ENCODE assay signal across 1 cellular context in the genomic region with DNA sequence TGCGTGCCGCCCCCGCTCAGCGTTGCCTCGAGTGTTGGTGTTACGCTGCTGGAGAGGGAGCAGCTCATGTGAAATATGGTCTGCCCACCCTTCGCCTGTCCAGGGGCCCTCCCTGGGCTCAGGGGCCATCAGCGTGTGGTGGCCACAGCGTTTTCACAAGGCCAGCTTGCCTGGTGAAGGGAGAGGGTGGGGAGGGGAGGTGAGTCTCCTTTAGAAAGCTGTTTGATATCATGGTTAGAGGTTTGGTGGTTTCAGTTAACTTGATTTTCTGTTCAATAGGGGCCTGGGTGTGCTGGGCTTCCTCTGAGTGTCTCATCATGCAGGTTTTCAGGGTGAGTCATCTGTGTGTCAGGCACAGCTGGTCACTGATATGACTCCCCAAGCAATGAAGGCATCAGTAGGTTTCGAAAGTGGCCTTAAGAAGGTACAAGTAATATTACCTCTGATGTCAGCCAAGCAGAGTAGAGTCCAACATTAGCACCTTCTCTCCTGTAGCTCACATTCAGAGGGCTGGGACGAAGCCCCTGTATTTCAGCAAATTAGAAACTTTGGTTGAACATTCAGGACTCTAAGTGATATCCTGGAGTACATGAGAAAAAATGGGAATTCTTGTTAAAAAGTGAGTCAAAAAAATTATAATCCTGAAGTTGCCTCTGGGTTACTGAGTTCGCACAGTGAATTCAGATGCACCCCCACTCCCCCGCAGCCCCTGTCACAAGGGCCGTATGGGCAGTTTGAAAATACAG.
TF ChIP-seq lines count a peak whose summit lies in the region.

No MANE protein-coding gene starts in this region.

TF ChIP-seq in K562, 482 proteins besides CTCF, POLR2A, EP300 and RAD21 (continued from another document and continues in another):
- TF ChIP-seq, protein P1, sequence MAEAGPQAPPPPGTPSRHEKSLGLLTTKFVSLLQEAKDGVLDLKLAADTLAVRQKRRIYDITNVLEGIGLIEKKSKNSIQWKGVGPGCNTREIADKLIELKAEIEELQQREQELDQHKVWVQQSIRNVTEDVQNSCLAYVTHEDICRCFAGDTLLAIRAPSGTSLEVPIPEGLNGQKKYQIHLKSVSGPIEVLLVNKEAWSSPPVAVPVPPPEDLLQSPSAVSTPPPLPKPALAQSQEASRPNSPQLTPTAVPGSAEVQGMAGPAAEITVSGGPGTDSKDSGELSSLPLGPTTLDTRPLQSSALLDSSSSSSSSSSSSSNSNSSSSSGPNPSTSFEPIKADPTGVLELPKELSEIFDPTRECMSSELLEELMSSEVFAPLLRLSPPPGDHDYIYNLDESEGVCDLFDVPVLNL (CRISPR knock-in tag; IDR thresholded peaks at IDR 0.05; ENCODE audit: low read depth) = no peak
- no peak for TF ChIP-seq U2AF1 (optimal IDR thresholded peaks at IDR 0.05; ENCODE audit: low read depth, low read length)
- TF ChIP-seq, protein P2, sequence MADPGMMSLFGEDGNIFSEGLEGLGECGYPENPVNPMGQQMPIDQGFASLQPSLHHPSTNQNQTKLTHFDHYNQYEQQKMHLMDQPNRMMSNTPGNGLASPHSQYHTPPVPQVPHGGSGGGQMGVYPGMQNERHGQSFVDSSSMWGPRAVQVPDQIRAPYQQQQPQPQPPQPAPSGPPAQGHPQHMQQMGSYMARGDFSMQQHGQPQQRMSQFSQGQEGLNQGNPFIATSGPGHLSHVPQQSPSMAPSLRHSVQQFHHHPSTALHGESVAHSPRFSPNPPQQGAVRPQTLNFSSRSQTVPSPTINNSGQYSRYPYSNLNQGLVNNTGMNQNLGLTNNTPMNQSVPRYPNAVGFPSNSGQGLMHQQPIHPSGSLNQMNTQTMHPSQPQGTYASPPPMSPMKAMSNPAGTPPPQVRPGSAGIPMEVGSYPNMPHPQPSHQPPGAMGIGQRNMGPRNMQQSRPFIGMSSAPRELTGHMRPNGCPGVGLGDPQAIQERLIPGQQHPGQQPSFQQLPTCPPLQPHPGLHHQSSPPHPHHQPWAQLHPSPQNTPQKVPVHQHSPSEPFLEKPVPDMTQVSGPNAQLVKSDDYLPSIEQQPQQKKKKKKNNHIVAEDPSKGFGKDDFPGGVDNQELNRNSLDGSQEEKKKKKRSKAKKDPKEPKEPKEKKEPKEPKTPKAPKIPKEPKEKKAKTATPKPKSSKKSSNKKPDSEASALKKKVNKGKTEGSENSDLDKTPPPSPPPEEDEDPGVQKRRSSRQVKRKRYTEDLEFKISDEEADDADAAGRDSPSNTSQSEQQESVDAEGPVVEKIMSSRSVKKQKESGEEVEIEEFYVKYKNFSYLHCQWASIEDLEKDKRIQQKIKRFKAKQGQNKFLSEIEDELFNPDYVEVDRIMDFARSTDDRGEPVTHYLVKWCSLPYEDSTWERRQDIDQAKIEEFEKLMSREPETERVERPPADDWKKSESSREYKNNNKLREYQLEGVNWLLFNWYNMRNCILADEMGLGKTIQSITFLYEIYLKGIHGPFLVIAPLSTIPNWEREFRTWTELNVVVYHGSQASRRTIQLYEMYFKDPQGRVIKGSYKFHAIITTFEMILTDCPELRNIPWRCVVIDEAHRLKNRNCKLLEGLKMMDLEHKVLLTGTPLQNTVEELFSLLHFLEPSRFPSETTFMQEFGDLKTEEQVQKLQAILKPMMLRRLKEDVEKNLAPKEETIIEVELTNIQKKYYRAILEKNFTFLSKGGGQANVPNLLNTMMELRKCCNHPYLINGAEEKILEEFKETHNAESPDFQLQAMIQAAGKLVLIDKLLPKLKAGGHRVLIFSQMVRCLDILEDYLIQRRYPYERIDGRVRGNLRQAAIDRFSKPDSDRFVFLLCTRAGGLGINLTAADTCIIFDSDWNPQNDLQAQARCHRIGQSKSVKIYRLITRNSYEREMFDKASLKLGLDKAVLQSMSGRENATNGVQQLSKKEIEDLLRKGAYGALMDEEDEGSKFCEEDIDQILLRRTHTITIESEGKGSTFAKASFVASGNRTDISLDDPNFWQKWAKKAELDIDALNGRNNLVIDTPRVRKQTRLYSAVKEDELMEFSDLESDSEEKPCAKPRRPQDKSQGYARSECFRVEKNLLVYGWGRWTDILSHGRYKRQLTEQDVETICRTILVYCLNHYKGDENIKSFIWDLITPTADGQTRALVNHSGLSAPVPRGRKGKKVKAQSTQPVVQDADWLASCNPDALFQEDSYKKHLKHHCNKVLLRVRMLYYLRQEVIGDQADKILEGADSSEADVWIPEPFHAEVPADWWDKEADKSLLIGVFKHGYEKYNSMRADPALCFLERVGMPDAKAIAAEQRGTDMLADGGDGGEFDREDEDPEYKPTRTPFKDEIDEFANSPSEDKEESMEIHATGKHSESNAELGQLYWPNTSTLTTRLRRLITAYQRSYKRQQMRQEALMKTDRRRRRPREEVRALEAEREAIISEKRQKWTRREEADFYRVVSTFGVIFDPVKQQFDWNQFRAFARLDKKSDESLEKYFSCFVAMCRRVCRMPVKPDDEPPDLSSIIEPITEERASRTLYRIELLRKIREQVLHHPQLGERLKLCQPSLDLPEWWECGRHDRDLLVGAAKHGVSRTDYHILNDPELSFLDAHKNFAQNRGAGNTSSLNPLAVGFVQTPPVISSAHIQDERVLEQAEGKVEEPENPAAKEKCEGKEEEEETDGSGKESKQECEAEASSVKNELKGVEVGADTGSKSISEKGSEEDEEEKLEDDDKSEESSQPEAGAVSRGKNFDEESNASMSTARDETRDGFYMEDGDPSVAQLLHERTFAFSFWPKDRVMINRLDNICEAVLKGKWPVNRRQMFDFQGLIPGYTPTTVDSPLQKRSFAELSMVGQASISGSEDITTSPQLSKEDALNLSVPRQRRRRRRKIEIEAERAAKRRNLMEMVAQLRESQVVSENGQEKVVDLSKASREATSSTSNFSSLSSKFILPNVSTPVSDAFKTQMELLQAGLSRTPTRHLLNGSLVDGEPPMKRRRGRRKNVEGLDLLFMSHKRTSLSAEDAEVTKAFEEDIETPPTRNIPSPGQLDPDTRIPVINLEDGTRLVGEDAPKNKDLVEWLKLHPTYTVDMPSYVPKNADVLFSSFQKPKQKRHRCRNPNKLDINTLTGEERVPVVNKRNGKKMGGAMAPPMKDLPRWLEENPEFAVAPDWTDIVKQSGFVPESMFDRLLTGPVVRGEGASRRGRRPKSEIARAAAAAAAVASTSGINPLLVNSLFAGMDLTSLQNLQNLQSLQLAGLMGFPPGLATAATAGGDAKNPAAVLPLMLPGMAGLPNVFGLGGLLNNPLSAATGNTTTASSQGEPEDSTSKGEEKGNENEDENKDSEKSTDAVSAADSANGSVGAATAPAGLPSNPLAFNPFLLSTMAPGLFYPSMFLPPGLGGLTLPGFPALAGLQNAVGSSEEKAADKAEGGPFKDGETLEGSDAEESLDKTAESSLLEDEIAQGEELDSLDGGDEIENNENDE (IDR thresholded peaks at IDR 0.05; ENCODE audit: low read depth, low read length) = no peak
- TF ChIP-seq ZFP1 (CRISPR knock-in tag; IDR thresholded peaks at IDR 0.05) = no peak
- no peak for TF ChIP-seq FIP1L1 (IDR thresholded peaks at IDR 0.05; ENCODE audit: low read depth, low read length, poor library complexity, severe bottlenecking)
- TF ChIP-seq ZNF583 (CRISPR knock-in tag; IDR thresholded peaks at IDR 0.05) = no peak
- TF ChIP-seq, protein P3, sequence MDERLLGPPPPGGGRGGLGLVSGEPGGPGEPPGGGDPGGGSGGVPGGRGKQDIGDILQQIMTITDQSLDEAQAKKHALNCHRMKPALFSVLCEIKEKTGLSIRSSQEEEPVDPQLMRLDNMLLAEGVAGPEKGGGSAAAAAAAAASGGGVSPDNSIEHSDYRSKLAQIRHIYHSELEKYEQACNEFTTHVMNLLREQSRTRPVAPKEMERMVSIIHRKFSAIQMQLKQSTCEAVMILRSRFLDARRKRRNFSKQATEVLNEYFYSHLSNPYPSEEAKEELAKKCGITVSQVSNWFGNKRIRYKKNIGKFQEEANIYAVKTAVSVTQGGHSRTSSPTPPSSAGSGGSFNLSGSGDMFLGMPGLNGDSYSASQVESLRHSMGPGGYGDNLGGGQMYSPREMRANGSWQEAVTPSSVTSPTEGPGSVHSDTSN (CRISPR knock-in tag; IDR thresholded peaks at IDR 0.05; ENCODE audit: low read depth) = no peak
- TF ChIP-seq, protein P3 (tag; conservative IDR thresholded peaks at IDR 0.05; ENCODE audit: low read depth) = no peak
- no peak for TF ChIP-seq SREBF1 (IDR thresholded peaks at IDR 0.05; ENCODE audit: borderline replicate concordance, low read depth, low read length)
- TF ChIP-seq, protein P4, sequence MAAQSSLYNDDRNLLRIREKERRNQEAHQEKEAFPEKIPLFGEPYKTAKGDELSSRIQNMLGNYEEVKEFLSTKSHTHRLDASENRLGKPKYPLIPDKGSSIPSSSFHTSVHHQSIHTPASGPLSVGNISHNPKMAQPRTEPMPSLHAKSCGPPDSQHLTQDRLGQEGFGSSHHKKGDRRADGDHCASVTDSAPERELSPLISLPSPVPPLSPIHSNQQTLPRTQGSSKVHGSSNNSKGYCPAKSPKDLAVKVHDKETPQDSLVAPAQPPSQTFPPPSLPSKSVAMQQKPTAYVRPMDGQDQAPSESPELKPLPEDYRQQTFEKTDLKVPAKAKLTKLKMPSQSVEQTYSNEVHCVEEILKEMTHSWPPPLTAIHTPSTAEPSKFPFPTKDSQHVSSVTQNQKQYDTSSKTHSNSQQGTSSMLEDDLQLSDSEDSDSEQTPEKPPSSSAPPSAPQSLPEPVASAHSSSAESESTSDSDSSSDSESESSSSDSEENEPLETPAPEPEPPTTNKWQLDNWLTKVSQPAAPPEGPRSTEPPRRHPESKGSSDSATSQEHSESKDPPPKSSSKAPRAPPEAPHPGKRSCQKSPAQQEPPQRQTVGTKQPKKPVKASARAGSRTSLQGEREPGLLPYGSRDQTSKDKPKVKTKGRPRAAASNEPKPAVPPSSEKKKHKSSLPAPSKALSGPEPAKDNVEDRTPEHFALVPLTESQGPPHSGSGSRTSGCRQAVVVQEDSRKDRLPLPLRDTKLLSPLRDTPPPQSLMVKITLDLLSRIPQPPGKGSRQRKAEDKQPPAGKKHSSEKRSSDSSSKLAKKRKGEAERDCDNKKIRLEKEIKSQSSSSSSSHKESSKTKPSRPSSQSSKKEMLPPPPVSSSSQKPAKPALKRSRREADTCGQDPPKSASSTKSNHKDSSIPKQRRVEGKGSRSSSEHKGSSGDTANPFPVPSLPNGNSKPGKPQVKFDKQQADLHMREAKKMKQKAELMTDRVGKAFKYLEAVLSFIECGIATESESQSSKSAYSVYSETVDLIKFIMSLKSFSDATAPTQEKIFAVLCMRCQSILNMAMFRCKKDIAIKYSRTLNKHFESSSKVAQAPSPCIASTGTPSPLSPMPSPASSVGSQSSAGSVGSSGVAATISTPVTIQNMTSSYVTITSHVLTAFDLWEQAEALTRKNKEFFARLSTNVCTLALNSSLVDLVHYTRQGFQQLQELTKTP (IDR thresholded peaks at IDR 0.05; ENCODE audit: low read depth in 1 of 2, partially characterized antibody in 2 of 2) = peak in 1 of 2 experiments; percentile 21
- TF ChIP-seq, protein P5, sequence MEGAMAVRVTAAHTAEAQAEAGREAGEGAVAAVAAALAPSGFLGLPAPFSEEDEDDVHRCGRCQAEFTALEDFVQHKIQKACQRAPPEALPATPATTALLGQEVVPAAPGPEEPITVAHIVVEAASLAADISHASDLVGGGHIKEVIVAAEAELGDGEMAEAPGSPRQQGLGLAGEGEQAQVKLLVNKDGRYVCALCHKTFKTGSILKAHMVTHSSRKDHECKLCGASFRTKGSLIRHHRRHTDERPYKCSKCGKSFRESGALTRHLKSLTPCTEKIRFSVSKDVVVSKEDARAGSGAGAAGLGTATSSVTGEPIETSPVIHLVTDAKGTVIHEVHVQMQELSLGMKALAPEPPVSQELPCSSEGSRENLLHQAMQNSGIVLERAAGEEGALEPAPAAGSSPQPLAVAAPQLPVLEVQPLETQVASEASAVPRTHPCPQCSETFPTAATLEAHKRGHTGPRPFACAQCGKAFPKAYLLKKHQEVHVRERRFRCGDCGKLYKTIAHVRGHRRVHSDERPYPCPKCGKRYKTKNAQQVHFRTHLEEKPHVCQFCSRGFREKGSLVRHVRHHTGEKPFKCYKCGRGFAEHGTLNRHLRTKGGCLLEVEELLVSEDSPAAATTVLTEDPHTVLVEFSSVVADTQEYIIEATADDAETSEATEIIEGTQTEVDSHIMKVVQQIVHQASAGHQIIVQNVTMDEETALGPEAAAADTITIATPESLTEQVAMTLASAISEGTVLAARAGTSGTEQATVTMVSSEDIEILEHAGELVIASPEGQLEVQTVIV (CRISPR knock-in tag; IDR thresholded peaks at IDR 0.05; ENCODE audit: borderline replicate concordance) = no peak
- no peak for TF ChIP-seq KAT8 (IDR thresholded peaks at IDR 0.05; ENCODE audit: low read depth)
- TF ChIP-seq NR3C1 (CRISPR knock-in tag; IDR thresholded peaks at IDR 0.05) = no peak
- TF ChIP-seq, protein P6, sequence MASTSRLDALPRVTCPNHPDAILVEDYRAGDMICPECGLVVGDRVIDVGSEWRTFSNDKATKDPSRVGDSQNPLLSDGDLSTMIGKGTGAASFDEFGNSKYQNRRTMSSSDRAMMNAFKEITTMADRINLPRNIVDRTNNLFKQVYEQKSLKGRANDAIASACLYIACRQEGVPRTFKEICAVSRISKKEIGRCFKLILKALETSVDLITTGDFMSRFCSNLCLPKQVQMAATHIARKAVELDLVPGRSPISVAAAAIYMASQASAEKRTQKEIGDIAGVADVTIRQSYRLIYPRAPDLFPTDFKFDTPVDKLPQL (IDR thresholded peaks at IDR 0.05; ENCODE audit: extremely low read depth, insufficient read length) = no peak
- peak; percentile 77 for TF ChIP-seq MTA2 (IDR thresholded peaks at IDR 0.05; ENCODE audit: low read depth)
- TF ChIP-seq ZNF253 (CRISPR knock-in tag; conservative IDR thresholded peaks at IDR 0.05) = no peak
- no peak for TF ChIP-seq ZNF699 (CRISPR knock-in tag; IDR thresholded peaks at IDR 0.05; ENCODE audit: insufficient replicate concordance)
- TF ChIP-seq MEF2A (IDR thresholded peaks at IDR 0.05; ENCODE audit: control insufficient read depth, low read depth, low read length) = no peak
- TF ChIP-seq, protein P7, sequence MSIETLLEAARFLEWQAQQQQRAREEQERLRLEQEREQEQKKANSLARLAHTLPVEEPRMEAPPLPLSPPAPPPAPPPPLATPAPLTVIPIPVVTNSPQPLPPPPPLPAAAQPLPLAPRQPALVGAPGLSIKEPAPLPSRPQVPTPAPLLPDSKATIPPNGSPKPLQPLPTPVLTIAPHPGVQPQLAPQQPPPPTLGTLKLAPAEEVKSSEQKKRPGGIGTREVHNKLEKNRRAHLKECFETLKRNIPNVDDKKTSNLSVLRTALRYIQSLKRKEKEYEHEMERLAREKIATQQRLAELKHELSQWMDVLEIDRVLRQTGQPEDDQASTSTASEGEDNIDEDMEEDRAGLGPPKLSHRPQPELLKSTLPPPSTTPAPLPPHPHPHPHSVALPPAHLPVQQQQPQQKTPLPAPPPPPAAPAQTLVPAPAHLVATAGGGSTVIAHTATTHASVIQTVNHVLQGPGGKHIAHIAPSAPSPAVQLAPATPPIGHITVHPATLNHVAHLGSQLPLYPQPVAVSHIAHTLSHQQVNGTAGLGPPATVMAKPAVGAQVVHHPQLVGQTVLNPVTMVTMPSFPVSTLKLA (conservative IDR thresholded peaks at IDR 0.05) = peak in 1 of 2 experiments; percentile 58; a peak in 2 of 4 replicates
- TF ChIP-seq EHMT2 (IDR thresholded peaks at IDR 0.05) = no peak
